8 cellular contexts compared by ENCODE assay signal in the genomic region with DNA sequence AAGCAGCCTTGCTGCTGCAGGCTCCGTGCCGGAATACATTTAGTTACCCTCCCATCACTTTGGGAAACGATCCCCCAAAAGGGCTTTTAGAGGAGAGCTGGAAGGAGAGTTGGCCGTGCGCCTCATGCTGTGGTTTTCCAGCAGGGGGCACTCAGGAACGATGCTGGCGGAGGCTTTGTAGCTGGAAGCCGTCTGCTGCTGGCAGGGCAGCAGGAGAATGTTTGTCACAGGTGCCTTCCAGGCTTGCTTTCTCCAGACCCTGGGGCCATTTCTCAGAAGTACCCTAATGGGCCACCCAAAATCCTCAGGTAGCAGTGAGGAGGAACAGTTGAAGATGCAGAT. TPM values are rescaled to one million over a fixed set of nuclear protein-coding genes. Genes with fewer than 3 reads are reported as not detected.
A peak's percentile ranks its signal among the peaks of the same experiment; 100 is the strongest.
DNase-seq lines count a peak whose midpoint lies in the region; ATAC-seq and TF ChIP-seq lines count a peak whose summit lies in the region.

No MANE protein-coding gene starts in this region.

- BruUV-seq in MCF 10A (replicated peaks; lab: Mats Ljungman, UMichigan) = no TSS peak

- intact Hi-C loops in MCF 10A (cut with micrococcal nuclease) = loop anchor here (1.0 kb wide), 2 partner anchors 315 to 399 kb away; no protein-coding TSS in a partner anchor

- H3K36me3 Mint-ChIP-seq in MCF 10A (ENCODE audit: insufficient read depth, unreplicated experiment) = peaks cover 54% of the 10 kb centered on the region

- TF ChIP-seq CTCF in MCF 10A (IDR thresholded peaks at IDR 0.05; ENCODE audit: unreplicated experiment) (peak; percentile 62), omental fat pad (IDR thresholded peaks at IDR 0.05) (no peak)

- CTCF ChIA-PET in MCF 10A (lab: Yijun Ruan, JAX) = interaction anchor here (0.7 to 2.1 kb wide), 15 partner anchors 9 to 401 kb away, joined by 3 to 13 read pairs (median 3); no protein-coding TSS in a partner anchor

- peak; percentile 43 for DNase-seq in CD1c-positive myeloid dendritic cell (ENCODE audit: extremely low spot score)
- DNase-seq in HUDEP-2 (lab: John Stamatoyannopoulos, UW; ENCODE audit: unreplicated experiment in 76 of 76) = peak in 57 of 76 experiments; percentile 3 to 68 (median 41)
- peak; percentile 22 for DNase-seq in SKM-1 (lab: John Stamatoyannopoulos, UW; ENCODE audit: unreplicated experiment)
- peak; percentile 50 for DNase-seq in MCF 10A (ENCODE audit: unreplicated experiment)
- peak; percentile 80 for DNase-seq in left kidney (ENCODE audit: low read depth, low spot score)
- peak in 2 of 3 experiments; percentile 15 to 18 for DNase-seq in stimulated activated CD4-positive, alpha-beta T cell treated with anti-CD3 and anti-CD28 coated beads, TNF-alpha, amount 100 ng/mL, for 4 hours (ENCODE audit: low read depth in 3 of 3)
- no peak for DNase-seq in HK-2 (ENCODE audit: unreplicated experiment)
- no peak for DNase-seq in omental fat pad (ENCODE audit: low spot score)

- POLR2A ChIA-PET in MCF 10A (lab: Yijun Ruan, JAX) = no interaction called here

- H3K9me3 Mint-ChIP-seq in MCF 10A (ENCODE audit: unreplicated experiment) = no peaks in the 10 kb centered on the region

- H3K27ac Mint-ChIP-seq in MCF 10A (ENCODE audit: low read depth, unreplicated experiment) = no peak overlapping the region

- H3K27me3 Mint-ChIP-seq in MCF 10A (ENCODE audit: insufficient read depth, unreplicated experiment) = no peaks in the 10 kb centered on the region

- no peak overlapping the region for H3K4me3 Mint-ChIP-seq in MCF 10A (ENCODE audit: unreplicated experiment)

- no peaks in the 10 kb centered on the region for H3K4me1 Mint-ChIP-seq in MCF 10A (ENCODE audit: insufficient read depth, unreplicated experiment)

- no peak for ATAC-seq in omental fat pad (ENCODE audit: low FRiP score)

RNA-seq across cellular contexts. Expression of gene CABP7, which starts 30.0 kb away (rescaled TPM):
- total RNA-seq in MCF 10A (2022) = not detected in 2 replicates
- under 1 TPM in 2 of 4 donors, not detected in 2; 0.13 to 0.19 TPM for total RNA-seq in omental fat pad

Comparison
In these comparisons a context has a peak if more than half of its experiments do, and no peak if none do; other contexts are left out.
1. DNase-seq: peak in CD1c-positive myeloid dendritic cell (single experiment), HUDEP-2 (57 of 76), SKM-1 (single experiment), MCF 10A (single experiment), left kidney (single experiment) and stimulated activated CD4-positive, alpha-beta T cell treated with anti-CD3 and anti-CD28 coated beads, TNF-alpha, amount 100 ng/mL, for 4 hours (2 of 3); none in HK-2 (single experiment) and omental fat pad (single experiment).